13 cellular contexts compared by ENCODE assay signal in genomic region chr18:58140366-58141325, GRCh38.
DNase-seq lines count a peak whose midpoint lies in the region; ATAC-seq and TF ChIP-seq lines count a peak whose summit lies in the region.
"Had no signal": no experiment of that assay in that cellular context is flagged by ENCODE, and none has a peak within 500 bp of the region (broad histone marks: within the 10 kb centered on the region; RNA-seq: fewer than 3 reads in every experiment).

No MANE protein-coding gene starts in this region.

- no peaks in the 10 kb centered on the region for H3K9me3 Mint-ChIP-seq in stimulated activated effector memory CD8-positive, alpha-beta T cell treated with anti-CD3 and anti-CD28 coated beads, Interleukin-12 subunit alpha, Interleukin-12 subunit beta, amount 100 ng/mL, for 72 hours

- DNase-seq in COR-L47 (lab: John Stamatoyannopoulos, UW) (peak; percentile 41), NCI-H146 treated with DMSO at 0.1 percent for 48 hours (lab: John Stamatoyannopoulos, UW; ENCODE audit: unreplicated experiment) (peak; percentile 98), breast epithelium (ENCODE audit: low spot score in 2 of 2) (no peak), midbrain (lab: John Stamatoyannopoulos, UW) (peak; percentile 67), DMS79 treated with DMSO at 0.1 percent for 48 hours (lab: John Stamatoyannopoulos, UW) (no peak)
- no peak for DNase-seq in stimulated activated effector memory CD8-positive, alpha-beta T cell treated with anti-CD3 and anti-CD28 coated beads, Interleukin-12 subunit alpha, Interleukin-12 subunit beta, amount 100 ng/mL, for 72 hours (ENCODE audit: low spot score in 2 of 2)
- DNase-seq: MG63; nephron progenitor cell; stimulated activated CD4-positive, alpha-beta T cell treated with anti-CD3 and anti-CD28 coated beads, Interleukin-1b, Interleukin-23, amount 100 ng/mL, for 48 hours; stomach had no signal

- no peak overlapping the region for H3K27ac Mint-ChIP-seq in stimulated activated effector memory CD8-positive, alpha-beta T cell treated with anti-CD3 and anti-CD28 coated beads, Interleukin-12 subunit alpha, Interleukin-12 subunit beta, amount 100 ng/mL, for 72 hours
- H3K27ac Mint-ChIP-seq: nephron progenitor cell had no signal

- TF ChIP-seq CTCF in breast epithelium (IDR thresholded peaks at IDR 0.05): peak in 1 of 3 donors; percentile 34

- no peak overlapping the region for H3K4me3 Mint-ChIP-seq in stimulated activated effector memory CD8-positive, alpha-beta T cell treated with anti-CD3 and anti-CD28 coated beads, Interleukin-12 subunit alpha, Interleukin-12 subunit beta, amount 100 ng/mL, for 72 hours
- H3K4me3 Mint-ChIP-seq: nephron progenitor cell had no signal

- ATAC-seq in GM18858 (IDR thresholded peaks at IDR 0.05; ENCODE audit: unreplicated experiment): no peak
- no peak for ATAC-seq in stimulated activated effector memory CD8-positive, alpha-beta T cell treated with anti-CD3 and anti-CD28 coated beads, Interleukin-12 subunit alpha, Interleukin-12 subunit beta, amount 100 ng/mL, for 72 hours
- no peak for ATAC-seq in GM18909 (IDR thresholded peaks at IDR 0.05; ENCODE audit: poor library complexity, unreplicated experiment)

- no peaks in the 10 kb centered on the region for H3K27me3 ChIP-seq in breast epithelium
- H3K27me3 ChIP-seq: BLaER1 treated with 17β-estradiol and CSF1 and Interleukin-3, amounts not matched to agents 10 nM and 100 nM; MG63; stomach had no signal

- TF ChIP-seq POLR2A in breast epithelium (IDR thresholded peaks at IDR 0.05): no peak

- H3K4me1 Mint-ChIP-seq in stimulated activated effector memory CD8-positive, alpha-beta T cell treated with anti-CD3 and anti-CD28 coated beads, Interleukin-12 subunit alpha, Interleukin-12 subunit beta, amount 100 ng/mL, for 72 hours: peaks cover 9% of the 10 kb centered on the region

- H3K36me3 Mint-ChIP-seq in stimulated activated effector memory CD8-positive, alpha-beta T cell treated with anti-CD3 and anti-CD28 coated beads, Interleukin-12 subunit alpha, Interleukin-12 subunit beta, amount 100 ng/mL, for 72 hours: no peaks in the 10 kb centered on the region

- H3K27ac ChIP-seq in breast epithelium: peak overlapping the region; percentile 55 to 58
- H3K27ac ChIP-seq: BLaER1 treated with 17β-estradiol and CSF1 and Interleukin-3, amounts not matched to agents 10 nM and 100 nM had no signal

- H3K4me1 ChIP-seq in breast epithelium: no peaks in the 10 kb centered on the region

- no peaks in the 10 kb centered on the region for H3K9me3 ChIP-seq in breast epithelium
- H3K9me3 ChIP-seq: MG63, stomach had no signal

- H3K36me3 ChIP-seq in breast epithelium: no peaks in the 10 kb centered on the region
- H3K36me3 ChIP-seq: BLaER1 treated with 17β-estradiol and CSF1 and Interleukin-3, amounts not matched to agents 10 nM and 100 nM; MG63; stomach had no signal

- intact Hi-C loops in breast epithelium (cut with DNase I; ENCODE audit: low total_unique reads): no loop called here

- no peak overlapping the region for H3K4me3 ChIP-seq in breast epithelium
- H3K4me3 ChIP-seq: BLaER1 treated with 17β-estradiol and CSF1 and Interleukin-3, amounts not matched to agents 10 nM and 100 nM; MG63; stomach had no signal

Comparison
In these comparisons a context has a peak if more than half of its experiments do, and no peak if none do; other contexts are left out.
1. DNase-seq: peak in COR-L47 (single experiment), NCI-H146 treated with DMSO at 0.1 percent for 48 hours (single experiment) and midbrain (single experiment); none in breast epithelium (0 of 2), stimulated activated effector memory CD8-positive, alpha-beta T cell treated with anti-CD3 and anti-CD28 coated beads, Interleukin-12 subunit alpha, Interleukin-12 subunit beta, amount 100 ng/mL, for 72 hours (0 of 2) and DMS79 treated with DMSO at 0.1 percent for 48 hours (single experiment).